ENCODE assay signal across 11 cellular contexts in the genomic region with DNA sequence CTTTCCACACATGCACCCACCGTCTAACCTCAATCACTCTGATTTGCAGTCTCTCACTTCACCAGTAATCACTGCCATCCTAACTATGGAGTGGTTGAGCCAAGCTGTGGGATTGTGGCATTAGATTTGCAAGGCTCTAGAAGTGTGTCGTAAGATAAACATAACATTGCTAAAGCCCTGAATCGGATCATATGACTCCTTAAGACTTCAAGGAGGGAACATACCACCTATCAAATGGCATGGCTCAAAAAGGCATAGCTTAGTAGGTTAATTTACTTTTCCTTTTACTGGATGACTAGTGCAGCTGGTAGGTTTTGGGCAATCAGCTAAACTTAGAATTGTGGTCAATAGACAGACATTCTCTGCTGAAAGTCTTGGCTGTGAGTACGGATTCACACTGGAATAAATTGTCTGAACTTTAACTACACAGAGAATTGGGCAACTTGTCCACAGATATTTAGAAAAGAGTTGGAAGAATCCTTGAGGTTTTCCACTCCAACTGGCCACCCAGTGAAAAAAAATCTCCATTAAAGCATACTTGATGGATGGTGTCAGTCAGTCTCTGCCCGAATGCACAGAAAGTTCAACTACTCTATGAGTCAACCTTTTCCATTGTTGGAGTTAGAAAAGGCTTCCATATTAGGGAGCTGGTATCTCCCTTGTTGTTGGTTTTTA.
A peak's percentile ranks its signal among the peaks of the same experiment; 100 is the strongest.
DNase-seq lines count a peak whose midpoint lies in the region; ATAC-seq lines count a peak whose summit lies in the region.
"Had no signal": no experiment of that assay in that cellular context is flagged by ENCODE, and none has a peak within 500 bp of the region (broad histone marks: within the 10 kb centered on the region; RNA-seq: fewer than 3 reads in every experiment).

No MANE protein-coding gene starts in this region.

- no peak for DNase-seq in activated naive CD8-positive, alpha-beta T cell treated with anti-CD3 and anti-CD28 coated beads, Interleukin-2, amount 50 U/mL, for 24 hours
- DNase-seq in activated naive CD8-positive, alpha-beta T cell treated with anti-CD3 and anti-CD28 coated beads for 36 hours = no peak
- DNase-seq in SJSA1 (ENCODE audit: low read depth in 1 of 2, low spot score in 2 of 2) = peak; percentile 40 to 74
- peak; percentile 99 for DNase-seq in iris pigment epithelial cell (ENCODE audit: low read depth)
- no peak for DNase-seq in aorta
- DNase-seq in activated CD4-positive, alpha-beta T cell treated with anti-CD3 and anti-CD28 coated beads, Interleukin-2, amount 50 U/mL, for 48 hours = no peak
- DNase-seq in COLO668 (lab: John Stamatoyannopoulos, UW; ENCODE audit: unreplicated experiment) = no peak
- DNase-seq: CD4-positive, CD25-positive, alpha-beta regulatory T cell had no signal

- H3K4me3 Mint-ChIP-seq in activated naive CD8-positive, alpha-beta T cell treated with anti-CD3 and anti-CD28 coated beads, Interleukin-2, amount 50 U/mL, for 24 hours = no peak overlapping the region
- H3K4me3 Mint-ChIP-seq in activated naive CD8-positive, alpha-beta T cell treated with anti-CD3 and anti-CD28 coated beads for 36 hours = no peak overlapping the region
- H3K4me3 Mint-ChIP-seq: CD4-positive, CD25-positive, alpha-beta regulatory T cell had no signal

- peaks cover 3% of the 10 kb centered on the region for H3K36me3 Mint-ChIP-seq in activated naive CD8-positive, alpha-beta T cell treated with anti-CD3 and anti-CD28 coated beads, Interleukin-2, amount 50 U/mL, for 24 hours (ENCODE audit: low read depth)
- H3K36me3 Mint-ChIP-seq in activated naive CD8-positive, alpha-beta T cell treated with anti-CD3 and anti-CD28 coated beads for 36 hours = peaks cover 2% of the 10 kb centered on the region
- H3K36me3 Mint-ChIP-seq: CD4-positive, CD25-positive, alpha-beta regulatory T cell had no signal

- H3K9me3 ChIP-seq in SJSA1 (replicated peaks) (no peaks in the 10 kb centered on the region), aorta (ENCODE audit: control insufficient read depth, low read length) (no peaks in the 10 kb centered on the region)

- H3K4me1 ChIP-seq in SJSA1 (replicated peaks) (peaks cover 15% of the 10 kb centered on the region), aorta (ENCODE audit: control insufficient read depth in 1 of 2, insufficient read depth in 2 of 2, low read length in 2 of 2) (peaks cover 0 to 2% of the 10 kb centered on the region in 2 donors)

- peak; percentile 83 for ATAC-seq in activated naive CD8-positive, alpha-beta T cell treated with anti-CD3 and anti-CD28 coated beads, Interleukin-2, amount 50 U/mL, for 24 hours
- ATAC-seq in aorta (ENCODE audit: low FRiP score) (peak; percentile 53), HG02610 (IDR thresholded peaks at IDR 0.05; ENCODE audit: unreplicated experiment) (no peak)
- ATAC-seq: HepG2 had no signal

- H3K4me3 ChIP-seq in SJSA1 (no peak overlapping the region), aorta (ENCODE audit: low read length in 2 of 2) (no peak overlapping the region)

- 44 to 50% methylated on average over 5 of the region's 5 CpGs for WGBS in aorta, 2 donors

- H3K27me3 Mint-ChIP-seq in activated naive CD8-positive, alpha-beta T cell treated with anti-CD3 and anti-CD28 coated beads, Interleukin-2, amount 50 U/mL, for 24 hours = no peaks in the 10 kb centered on the region
- no peaks in the 10 kb centered on the region for H3K27me3 Mint-ChIP-seq in activated naive CD8-positive, alpha-beta T cell treated with anti-CD3 and anti-CD28 coated beads for 36 hours

- no peaks in the 10 kb centered on the region for H3K36me3 ChIP-seq in SJSA1
- no peaks in the 10 kb centered on the region for H3K36me3 ChIP-seq in aorta (ENCODE audit: control insufficient read depth in 1 of 2, insufficient read depth in 2 of 2, low read length in 1 of 2)

- H3K27me3 ChIP-seq in SJSA1 (replicated peaks) (no peaks in the 10 kb centered on the region), aorta (ENCODE audit: control insufficient read depth in 1 of 2, insufficient read depth in 2 of 2, low read length in 1 of 2) (no peaks in the 10 kb centered on the region)

- intact Hi-C loops in aorta (cut with DNase I) = no loop called here

- H3K27ac Mint-ChIP-seq in activated naive CD8-positive, alpha-beta T cell treated with anti-CD3 and anti-CD28 coated beads, Interleukin-2, amount 50 U/mL, for 24 hours = peak overlapping the region; percentile 45
- no peak overlapping the region for H3K27ac Mint-ChIP-seq in activated naive CD8-positive, alpha-beta T cell treated with anti-CD3 and anti-CD28 coated beads for 36 hours
- H3K27ac Mint-ChIP-seq: activated naive CD4-positive, alpha-beta T cell treated with anti-CD3 and anti-CD28 coated beads, Interleukin-2, amount 50 U/mL, for 72 hours; CD4-positive, CD25-positive, alpha-beta regulatory T cell had no signal

- H3K4me1 Mint-ChIP-seq in activated naive CD8-positive, alpha-beta T cell treated with anti-CD3 and anti-CD28 coated beads, Interleukin-2, amount 50 U/mL, for 24 hours = peaks cover 31% of the 10 kb centered on the region
- H3K4me1 Mint-ChIP-seq in activated naive CD8-positive, alpha-beta T cell treated with anti-CD3 and anti-CD28 coated beads for 36 hours = peaks cover 5% of the 10 kb centered on the region

- no peaks in the 10 kb centered on the region for H3K9me3 Mint-ChIP-seq in activated naive CD8-positive, alpha-beta T cell treated with anti-CD3 and anti-CD28 coated beads, Interleukin-2, amount 50 U/mL, for 24 hours
- no peaks in the 10 kb centered on the region for H3K9me3 Mint-ChIP-seq in activated naive CD8-positive, alpha-beta T cell treated with anti-CD3 and anti-CD28 coated beads for 36 hours
- H3K9me3 Mint-ChIP-seq: CD4-positive, CD25-positive, alpha-beta regulatory T cell had no signal

- H3K27ac ChIP-seq in SJSA1 (peak overlapping the region; percentile 62), aorta (ENCODE audit: low read depth in 1 of 2, low read length in 2 of 2) (no peak overlapping the region)

Comparison
In these comparisons a context has a peak if more than half of its experiments do, and no peak if none do; other contexts are left out.
1. DNase-seq: peak in SJSA1 (2 of 2) and iris pigment epithelial cell (single experiment); none in activated naive CD8-positive, alpha-beta T cell treated with anti-CD3 and anti-CD28 coated beads, Interleukin-2, amount 50 U/mL, for 24 hours (single experiment), activated naive CD8-positive, alpha-beta T cell treated with anti-CD3 and anti-CD28 coated beads for 36 hours (single experiment), aorta (0 of 2), activated CD4-positive, alpha-beta T cell treated with anti-CD3 and anti-CD28 coated beads, Interleukin-2, amount 50 U/mL, for 48 hours (0 of 2) and COLO668 (single experiment).